8 cellular contexts compared by ENCODE assay signal in genomic region chr19:54136864-54137113, GRCh38. TPM values are rescaled to one million over a fixed set of nuclear protein-coding genes. Genes with fewer than 3 reads are reported as not detected.
DNase-seq lines count a peak whose midpoint lies in the region; ATAC-seq and TF ChIP-seq lines count a peak whose summit lies in the region.

No MANE protein-coding gene starts in this region.

- H3K9me3 ChIP-seq in tibial artery: no peaks in the 10 kb centered on the region

- peaks cover 0 to 42% (median 34%) of the 10 kb centered on the region in 4 donors for H3K4me1 ChIP-seq in tibial artery

- H3K4me1 Mint-ChIP-seq in activated T-cell treated with anti-CD3 and anti-CD28 coated beads, Interleukin-2, amount 50 U/mL, for 4 hours (ENCODE audit: low read depth): peaks cover 39% of the 10 kb centered on the region
- peaks cover 37% of the 10 kb centered on the region for H3K4me1 Mint-ChIP-seq in activated T-helper 1 cell treated with anti-CD3 and anti-CD28 coated beads, Interleukin-12 subunit alpha, Interleukin-12 subunit beta, Interleukin-2, Interleukin-4 antibody, amounts not matched to agents 30 ng/mL and 10 ng/mL and 1 ng/mL, durations not matched to agents 14 hours and 24 hours and 36 hours (ENCODE audit: low read depth)

- in situ Hi-C loops in ACHN (cut with HindIII; ENCODE audit: low pct_ligation_motif_present, low pct_unique_long_range_greater_than_20kb, low sequenced_read_pairs): no loop called here

- TF ChIP-seq CTCF in kidney epithelial cell (IDR thresholded peaks at IDR 0.05; ENCODE audit: insufficient read depth, low read length, poor library complexity, severe bottlenecking): no peak
- no peak for TF ChIP-seq CTCF in tibial artery (IDR thresholded peaks at IDR 0.05)

- peak overlapping the region; percentile 46 for H3K4me3 ChIP-seq in kidney epithelial cell (ENCODE audit: low read depth, low read length)
- H3K4me3 ChIP-seq in tibial artery: peak overlapping the region; percentile 36 to 52

- H3K27me3 Mint-ChIP-seq in activated T-cell treated with anti-CD3 and anti-CD28 coated beads, Interleukin-2, amount 50 U/mL, for 4 hours (ENCODE audit: low read depth): no peaks in the 10 kb centered on the region
- H3K27me3 Mint-ChIP-seq in activated T-helper 1 cell treated with anti-CD3 and anti-CD28 coated beads, Interleukin-12 subunit alpha, Interleukin-12 subunit beta, Interleukin-2, Interleukin-4 antibody, amounts not matched to agents 30 ng/mL and 10 ng/mL and 1 ng/mL, durations not matched to agents 14 hours and 24 hours and 36 hours (ENCODE audit: insufficient read depth): no peaks in the 10 kb centered on the region

- H3K9me3 Mint-ChIP-seq in activated T-cell treated with anti-CD3 and anti-CD28 coated beads, Interleukin-2, amount 50 U/mL, for 4 hours: no peaks in the 10 kb centered on the region
- no peaks in the 10 kb centered on the region for H3K9me3 Mint-ChIP-seq in activated T-helper 1 cell treated with anti-CD3 and anti-CD28 coated beads, Interleukin-12 subunit alpha, Interleukin-12 subunit beta, Interleukin-2, Interleukin-4 antibody, amounts not matched to agents 30 ng/mL and 10 ng/mL and 1 ng/mL, durations not matched to agents 14 hours and 24 hours and 36 hours

- H3K36me3 Mint-ChIP-seq in activated T-cell treated with anti-CD3 and anti-CD28 coated beads, Interleukin-2, amount 50 U/mL, for 4 hours (ENCODE audit: insufficient read depth): peaks cover 6% of the 10 kb centered on the region
- peaks cover 7% of the 10 kb centered on the region for H3K36me3 Mint-ChIP-seq in activated T-helper 1 cell treated with anti-CD3 and anti-CD28 coated beads, Interleukin-12 subunit alpha, Interleukin-12 subunit beta, Interleukin-2, Interleukin-4 antibody, amounts not matched to agents 30 ng/mL and 10 ng/mL and 1 ng/mL, durations not matched to agents 14 hours and 24 hours and 36 hours (ENCODE audit: low read depth)

- intact Hi-C loops in activated T-helper 1 cell treated with anti-CD3 and anti-CD28 coated beads, Interleukin-12 subunit alpha, Interleukin-12 subunit beta, Interleukin-2, Interleukin-4 antibody, amounts not matched to agents 30 ng/mL and 10 ng/mL and 1 ng/mL, durations not matched to agents 14 hours and 24 hours and 36 hours (cut with micrococcal nuclease): loop anchor here (1.0 to 10.0 kb wide), 12 partner anchors 21 to 1518 kb away; partner anchors contain the start of genes LENG1, LENG8, LENG9 and MYADM
- intact Hi-C loops in tibial artery (cut with DNase I; ENCODE audit: low total_unique reads): loop anchor here (2.0 kb wide), 1 partner anchor 22 kb away; the partner anchor contains the start of gene LENG1

- H3K27ac ChIP-seq in tibial artery: peak overlapping the region; percentile 48 to 63

- DNase-seq in activated T-cell treated with anti-CD3 and anti-CD28 coated beads, Interleukin-2, amount 50 U/mL, for 4 hours: no peak
- no peak for DNase-seq in activated T-cell treated with anti-CD3 and anti-CD28 coated beads for 4 hours
- no peak for DNase-seq in activated T-helper 1 cell treated with anti-CD3 and anti-CD28 coated beads, Interleukin-12 subunit alpha, Interleukin-12 subunit beta, Interleukin-2, Interleukin-4 antibody, amounts not matched to agents 30 ng/mL and 10 ng/mL and 1 ng/mL, durations not matched to agents 14 hours and 24 hours and 36 hours (ENCODE audit: low spot score)
- DNase-seq in kidney epithelial cell (ENCODE audit: low read depth): no peak
- no peak for DNase-seq in tibial artery
- DNase-seq in ACHN: no peak
- DNase-seq in cerebellum (ENCODE audit: low spot score): no peak

- H3K4me3 Mint-ChIP-seq in activated T-cell treated with anti-CD3 and anti-CD28 coated beads, Interleukin-2, amount 50 U/mL, for 4 hours: peak overlapping the region; percentile 81
- peak overlapping the region; percentile 88 for H3K4me3 Mint-ChIP-seq in activated T-helper 1 cell treated with anti-CD3 and anti-CD28 coated beads, Interleukin-12 subunit alpha, Interleukin-12 subunit beta, Interleukin-2, Interleukin-4 antibody, amounts not matched to agents 30 ng/mL and 10 ng/mL and 1 ng/mL, durations not matched to agents 14 hours and 24 hours and 36 hours

- no peaks in the 10 kb centered on the region for H3K36me3 ChIP-seq in kidney epithelial cell (ENCODE audit: control insufficient read depth, insufficient read depth, low read length)
- H3K36me3 ChIP-seq in tibial artery: peaks cover 0 to 26% (median 4%) of the 10 kb centered on the region in 3 donors

- H3K27me3 ChIP-seq in kidney epithelial cell (ENCODE audit: control insufficient read depth, insufficient read depth, low read length) (no peaks in the 10 kb centered on the region), tibial artery (no peaks in the 10 kb centered on the region)

- H3K27ac Mint-ChIP-seq in activated T-helper 1 cell treated with anti-CD3 and anti-CD28 coated beads, Interleukin-12 subunit alpha, Interleukin-12 subunit beta, Interleukin-2, Interleukin-4 antibody, amounts not matched to agents 30 ng/mL and 10 ng/mL and 1 ng/mL, durations not matched to agents 14 hours and 24 hours and 36 hours: peak overlapping the region; percentile 78

- ATAC-seq in activated T-cell treated with anti-CD3 and anti-CD28 coated beads, Interleukin-2, amount 50 U/mL, for 4 hours: no peak
- ATAC-seq in HG03045 (IDR thresholded peaks at IDR 0.05; ENCODE audit: unreplicated experiment): no peak

RNA-seq across cellular contexts. Expression of gene CNOT3, which starts 0.8 kb away (rescaled TPM):
- total RNA-seq in activated T-cell treated with anti-CD3 and anti-CD28 coated beads, Interleukin-2, amount 50 U/mL, for 4 hours: 100 to 1,000 TPM in 2 of 3 donors, 10 to 100 TPM in 1; 90.8 to 102 (median 100) TPM
- 70.0 and 73.2 TPM in 2 replicates for total RNA-seq in activated T-helper 1 cell treated with anti-CD3 and anti-CD28 coated beads, Interleukin-12 subunit alpha, Interleukin-12 subunit beta, Interleukin-2, Interleukin-4 antibody, amounts not matched to agents 30 ng/mL and 10 ng/mL and 1 ng/mL, durations not matched to agents 14 hours and 24 hours and 36 hours
- total RNA-seq in kidney epithelial cell: 17.2 and 20.7 TPM in 2 replicates
- total RNA-seq in cerebellum: 9.6 TPM

RNA-seq across cellular contexts. Expression of gene PRPF31, which starts 21.2 kb away (rescaled TPM):
- total RNA-seq in activated T-cell treated with anti-CD3 and anti-CD28 coated beads, Interleukin-2, amount 50 U/mL, for 4 hours: 100 to 1,000 TPM; 154 to 180 (median 161) TPM
- total RNA-seq in activated T-helper 1 cell treated with anti-CD3 and anti-CD28 coated beads, Interleukin-12 subunit alpha, Interleukin-12 subunit beta, Interleukin-2, Interleukin-4 antibody, amounts not matched to agents 30 ng/mL and 10 ng/mL and 1 ng/mL, durations not matched to agents 14 hours and 24 hours and 36 hours: 110 and 118 TPM in 2 replicates
- total RNA-seq in kidney epithelial cell (56.8 and 68.3 TPM in 2 replicates), cerebellum (23.9 TPM)

RNA-seq across cellular contexts. Expression of gene TFPT, which starts 21.3 kb away (rescaled TPM):
- 10 to 100 TPM; 32.1 to 33.8 (median 33.0) TPM for total RNA-seq in activated T-cell treated with anti-CD3 and anti-CD28 coated beads, Interleukin-2, amount 50 U/mL, for 4 hours
- total RNA-seq in activated T-helper 1 cell treated with anti-CD3 and anti-CD28 coated beads, Interleukin-12 subunit alpha, Interleukin-12 subunit beta, Interleukin-2, Interleukin-4 antibody, amounts not matched to agents 30 ng/mL and 10 ng/mL and 1 ng/mL, durations not matched to agents 14 hours and 24 hours and 36 hours: 31.1 and 33.4 TPM in 2 replicates
- total RNA-seq in kidney epithelial cell (28.2 and 31.0 TPM in 2 replicates), cerebellum (3.9 TPM)

RNA-seq across cellular contexts. Expression of gene LENG1, which starts 22.7 kb away (rescaled TPM):
- total RNA-seq in activated T-cell treated with anti-CD3 and anti-CD28 coated beads, Interleukin-2, amount 50 U/mL, for 4 hours: 1 to 10 TPM; 5.6 to 9.7 (median 9.2) TPM
- 5.8 and 6.6 TPM in 2 replicates for total RNA-seq in activated T-helper 1 cell treated with anti-CD3 and anti-CD28 coated beads, Interleukin-12 subunit alpha, Interleukin-12 subunit beta, Interleukin-2, Interleukin-4 antibody, amounts not matched to agents 30 ng/mL and 10 ng/mL and 1 ng/mL, durations not matched to agents 14 hours and 24 hours and 36 hours
- 7.5 and 11.9 TPM in 2 replicates for total RNA-seq in kidney epithelial cell
- 3.4 TPM for total RNA-seq in cerebellum

RNA-seq across cellular contexts. Expression of gene NDUFA3, which starts 34.1 kb away (rescaled TPM):
- 100 to 1,000 TPM; 118 to 170 (median 140) TPM for total RNA-seq in activated T-cell treated with anti-CD3 and anti-CD28 coated beads, Interleukin-2, amount 50 U/mL, for 4 hours
- 110 and 125 TPM in 2 replicates for total RNA-seq in activated T-helper 1 cell treated with anti-CD3 and anti-CD28 coated beads, Interleukin-12 subunit alpha, Interleukin-12 subunit beta, Interleukin-2, Interleukin-4 antibody, amounts not matched to agents 30 ng/mL and 10 ng/mL and 1 ng/mL, durations not matched to agents 14 hours and 24 hours and 36 hours
- total RNA-seq in kidney epithelial cell: 31.8 and 39.4 TPM in 2 replicates
- 10.5 TPM for total RNA-seq in cerebellum
